In the genomic region with DNA sequence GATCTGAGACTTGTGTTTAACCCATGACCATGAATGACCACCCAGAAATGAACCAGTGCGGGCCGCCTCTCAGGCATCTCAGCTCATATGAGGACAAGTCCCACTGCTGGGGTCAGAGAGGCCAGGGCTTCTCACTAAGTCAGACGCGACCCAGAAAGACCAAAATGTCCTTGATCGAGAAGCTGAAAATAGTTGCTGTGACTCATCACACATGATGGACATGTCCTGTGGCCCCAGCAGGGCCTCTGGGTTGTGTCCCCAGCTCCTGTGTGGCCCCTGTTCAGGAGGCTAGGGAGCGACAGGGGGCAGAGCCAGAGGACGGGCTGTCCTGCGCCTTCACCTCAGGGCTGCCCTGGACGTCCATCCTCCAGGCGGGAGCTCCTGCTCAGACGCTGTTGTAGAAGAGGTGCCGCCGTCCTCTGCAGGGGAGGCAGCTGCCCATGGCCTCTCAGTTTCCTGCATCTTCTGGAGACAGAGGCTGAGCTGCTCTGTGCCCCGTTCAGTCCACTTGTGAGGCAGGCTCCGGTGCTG, we compare ENCODE assay signal across 2 cellular contexts.
TF ChIP-seq lines count a peak whose summit lies in the region.

No MANE protein-coding gene starts in this region.

TF ChIP-seq in HepG2, 621 proteins besides CTCF, POLR2A, EP300 and RAD21 (continues in another document):
- TF ChIP-seq, protein P1, sequence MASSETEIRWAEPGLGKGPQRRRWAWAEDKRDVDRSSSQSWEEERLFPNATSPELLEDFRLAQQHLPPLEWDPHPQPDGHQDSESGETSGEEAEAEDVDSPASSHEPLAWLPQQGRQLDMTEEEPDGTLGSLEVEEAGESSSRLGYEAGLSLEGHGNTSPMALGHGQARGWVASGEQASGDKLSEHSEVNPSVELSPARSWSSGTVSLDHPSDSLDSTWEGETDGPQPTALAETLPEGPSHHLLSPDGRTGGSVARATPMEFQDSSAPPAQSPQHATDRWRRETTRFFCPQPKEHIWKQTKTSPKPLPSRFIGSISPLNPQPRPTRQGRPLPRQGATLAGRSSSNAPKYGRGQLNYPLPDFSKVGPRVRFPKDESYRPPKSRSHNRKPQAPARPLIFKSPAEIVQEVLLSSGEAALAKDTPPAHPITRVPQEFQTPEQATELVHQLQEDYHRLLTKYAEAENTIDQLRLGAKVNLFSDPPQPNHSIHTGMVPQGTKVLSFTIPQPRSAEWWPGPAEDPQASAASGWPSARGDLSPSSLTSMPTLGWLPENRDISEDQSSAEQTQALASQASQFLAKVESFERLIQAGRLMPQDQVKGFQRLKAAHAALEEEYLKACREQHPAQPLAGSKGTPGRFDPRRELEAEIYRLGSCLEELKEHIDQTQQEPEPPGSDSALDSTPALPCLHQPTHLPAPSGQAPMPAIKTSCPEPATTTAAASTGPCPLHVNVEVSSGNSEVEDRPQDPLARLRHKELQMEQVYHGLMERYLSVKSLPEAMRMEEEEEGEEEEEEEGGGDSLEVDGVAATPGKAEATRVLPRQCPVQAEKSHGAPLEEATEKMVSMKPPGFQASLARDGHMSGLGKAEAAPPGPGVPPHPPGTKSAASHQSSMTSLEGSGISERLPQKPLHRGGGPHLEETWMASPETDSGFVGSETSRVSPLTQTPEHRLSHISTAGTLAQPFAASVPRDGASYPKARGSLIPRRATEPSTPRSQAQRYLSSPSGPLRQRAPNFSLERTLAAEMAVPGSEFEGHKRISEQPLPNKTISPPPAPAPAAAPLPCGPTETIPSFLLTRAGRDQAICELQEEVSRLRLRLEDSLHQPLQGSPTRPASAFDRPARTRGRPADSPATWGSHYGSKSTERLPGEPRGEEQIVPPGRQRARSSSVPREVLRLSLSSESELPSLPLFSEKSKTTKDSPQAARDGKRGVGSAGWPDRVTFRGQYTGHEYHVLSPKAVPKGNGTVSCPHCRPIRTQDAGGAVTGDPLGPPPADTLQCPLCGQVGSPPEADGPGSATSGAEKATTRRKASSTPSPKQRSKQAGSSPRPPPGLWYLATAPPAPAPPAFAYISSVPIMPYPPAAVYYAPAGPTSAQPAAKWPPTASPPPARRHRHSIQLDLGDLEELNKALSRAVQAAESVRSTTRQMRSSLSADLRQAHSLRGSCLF (CRISPR knock-in tag; IDR thresholded peaks at IDR 0.05; ENCODE audit: borderline replicate concordance) = no peak
- no peak for TF ChIP-seq HOXA3 (CRISPR knock-in tag; IDR thresholded peaks at IDR 0.05)
- no peak for TF ChIP-seq TCF7 (IDR thresholded peaks at IDR 0.05; ENCODE audit: low read depth)
- TF ChIP-seq ZNF282 (IDR thresholded peaks at IDR 0.05; ENCODE audit: partially characterized antibody) = no peak
- no peak for TF ChIP-seq CBFB (CRISPR knock-in tag; IDR thresholded peaks at IDR 0.05)
- TF ChIP-seq TEAD2 (CRISPR knock-in tag; IDR thresholded peaks at IDR 0.05) = no peak
- TF ChIP-seq, protein P2, sequence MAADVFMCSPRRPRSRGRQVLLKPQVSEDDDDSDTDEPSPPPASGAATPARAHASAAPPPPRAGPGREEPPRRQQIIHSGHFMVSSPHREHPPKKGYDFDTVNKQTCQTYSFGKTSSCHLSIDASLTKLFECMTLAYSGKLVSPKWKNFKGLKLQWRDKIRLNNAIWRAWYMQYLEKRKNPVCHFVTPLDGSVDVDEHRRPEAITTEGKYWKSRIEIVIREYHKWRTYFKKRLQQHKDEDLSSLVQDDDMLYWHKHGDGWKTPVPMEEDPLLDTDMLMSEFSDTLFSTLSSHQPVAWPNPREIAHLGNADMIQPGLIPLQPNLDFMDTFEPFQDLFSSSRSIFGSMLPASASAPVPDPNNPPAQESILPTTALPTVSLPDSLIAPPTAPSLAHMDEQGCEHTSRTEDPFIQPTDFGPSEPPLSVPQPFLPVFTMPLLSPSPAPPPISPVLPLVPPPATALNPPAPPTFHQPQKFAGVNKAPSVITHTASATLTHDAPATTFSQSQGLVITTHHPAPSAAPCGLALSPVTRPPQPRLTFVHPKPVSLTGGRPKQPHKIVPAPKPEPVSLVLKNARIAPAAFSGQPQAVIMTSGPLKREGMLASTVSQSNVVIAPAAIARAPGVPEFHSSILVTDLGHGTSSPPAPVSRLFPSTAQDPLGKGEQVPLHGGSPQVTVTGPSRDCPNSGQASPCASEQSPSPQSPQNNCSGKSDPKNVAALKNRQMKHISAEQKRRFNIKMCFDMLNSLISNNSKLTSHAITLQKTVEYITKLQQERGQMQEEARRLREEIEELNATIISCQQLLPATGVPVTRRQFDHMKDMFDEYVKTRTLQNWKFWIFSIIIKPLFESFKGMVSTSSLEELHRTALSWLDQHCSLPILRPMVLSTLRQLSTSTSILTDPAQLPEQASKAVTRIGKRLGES (CRISPR knock-in tag; IDR thresholded peaks at IDR 0.05; ENCODE audit: borderline replicate concordance) = no peak
- no peak for TF ChIP-seq SRF (IDR thresholded peaks at IDR 0.05; ENCODE audit: low read depth, low read length)
- TF ChIP-seq SIX4 (CRISPR knock-in tag; IDR thresholded peaks at IDR 0.05) = no peak
- TF ChIP-seq MTERF4 (CRISPR knock-in tag; IDR thresholded peaks at IDR 0.05) = no peak
- TF ChIP-seq THRA (CRISPR knock-in tag; IDR thresholded peaks at IDR 0.05; ENCODE audit: borderline replicate concordance) = peak; percentile 53; the same call in 1 of the 2 replicates

TF ChIP-seq in GM12891, 5 proteins besides CTCF, POLR2A, EP300 and RAD21:
- TF ChIP-seq POLR2AphosphoS5 (IDR thresholded peaks at IDR 0.05; ENCODE audit: low read depth, low read length) = no peak
- no peak for TF ChIP-seq POU2F2 (IDR thresholded peaks at IDR 0.05; ENCODE audit: low read depth, low read length)
- TF ChIP-seq TAF1 (IDR thresholded peaks at IDR 0.05; ENCODE audit: low read depth, low read length) = no peak
- TF ChIP-seq SPI1 (IDR thresholded peaks at IDR 0.05; ENCODE audit: low read depth, low read length) = no peak
- no peak for TF ChIP-seq PAX5 (IDR thresholded peaks at IDR 0.05; ENCODE audit: insufficient read depth, low read length, severe bottlenecking)
